1 cellular context compared by ENCODE assay signal in the genomic region with DNA sequence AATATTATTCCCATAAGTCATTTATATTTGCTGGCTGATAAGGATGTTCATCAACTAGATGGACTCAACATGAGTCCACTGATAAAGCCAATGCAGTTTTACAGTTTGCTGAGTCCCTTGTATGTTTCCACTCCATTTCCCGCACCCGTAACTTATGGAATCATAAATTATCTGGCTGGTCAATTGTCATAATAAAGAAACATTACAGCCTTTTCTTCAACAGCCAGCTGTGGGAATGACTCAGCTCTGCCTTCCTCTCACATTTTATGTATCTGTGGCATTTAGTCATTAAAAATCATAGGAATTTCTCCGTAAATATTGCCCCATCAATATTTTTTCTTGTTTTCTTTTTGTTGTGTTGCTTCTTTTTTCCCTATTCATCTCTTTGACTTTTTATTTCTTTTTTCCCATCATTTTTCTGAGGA.
TF ChIP-seq lines count a peak whose summit lies in the region.

No MANE protein-coding gene starts in this region.

TF ChIP-seq in GM23338, 12 proteins besides CTCF, POLR2A, EP300 and RAD21 (continued from another document):
- TF ChIP-seq REST (IDR thresholded peaks at IDR 0.05; ENCODE audit: unreplicated experiment) (no peak), JUNB (IDR thresholded peaks at IDR 0.05; ENCODE audit: unreplicated experiment) (no peak), POLR2AphosphoS5 (IDR thresholded peaks at IDR 0.05; ENCODE audit: low read depth) (no peak), NANOG (IDR thresholded peaks at IDR 0.05; ENCODE audit: borderline replicate concordance) (no peak), ZNF114 (CRISPR knock-in tag; IDR thresholded peaks at IDR 0.05) (no peak)
- TF ChIP-seq, protein P1, sequence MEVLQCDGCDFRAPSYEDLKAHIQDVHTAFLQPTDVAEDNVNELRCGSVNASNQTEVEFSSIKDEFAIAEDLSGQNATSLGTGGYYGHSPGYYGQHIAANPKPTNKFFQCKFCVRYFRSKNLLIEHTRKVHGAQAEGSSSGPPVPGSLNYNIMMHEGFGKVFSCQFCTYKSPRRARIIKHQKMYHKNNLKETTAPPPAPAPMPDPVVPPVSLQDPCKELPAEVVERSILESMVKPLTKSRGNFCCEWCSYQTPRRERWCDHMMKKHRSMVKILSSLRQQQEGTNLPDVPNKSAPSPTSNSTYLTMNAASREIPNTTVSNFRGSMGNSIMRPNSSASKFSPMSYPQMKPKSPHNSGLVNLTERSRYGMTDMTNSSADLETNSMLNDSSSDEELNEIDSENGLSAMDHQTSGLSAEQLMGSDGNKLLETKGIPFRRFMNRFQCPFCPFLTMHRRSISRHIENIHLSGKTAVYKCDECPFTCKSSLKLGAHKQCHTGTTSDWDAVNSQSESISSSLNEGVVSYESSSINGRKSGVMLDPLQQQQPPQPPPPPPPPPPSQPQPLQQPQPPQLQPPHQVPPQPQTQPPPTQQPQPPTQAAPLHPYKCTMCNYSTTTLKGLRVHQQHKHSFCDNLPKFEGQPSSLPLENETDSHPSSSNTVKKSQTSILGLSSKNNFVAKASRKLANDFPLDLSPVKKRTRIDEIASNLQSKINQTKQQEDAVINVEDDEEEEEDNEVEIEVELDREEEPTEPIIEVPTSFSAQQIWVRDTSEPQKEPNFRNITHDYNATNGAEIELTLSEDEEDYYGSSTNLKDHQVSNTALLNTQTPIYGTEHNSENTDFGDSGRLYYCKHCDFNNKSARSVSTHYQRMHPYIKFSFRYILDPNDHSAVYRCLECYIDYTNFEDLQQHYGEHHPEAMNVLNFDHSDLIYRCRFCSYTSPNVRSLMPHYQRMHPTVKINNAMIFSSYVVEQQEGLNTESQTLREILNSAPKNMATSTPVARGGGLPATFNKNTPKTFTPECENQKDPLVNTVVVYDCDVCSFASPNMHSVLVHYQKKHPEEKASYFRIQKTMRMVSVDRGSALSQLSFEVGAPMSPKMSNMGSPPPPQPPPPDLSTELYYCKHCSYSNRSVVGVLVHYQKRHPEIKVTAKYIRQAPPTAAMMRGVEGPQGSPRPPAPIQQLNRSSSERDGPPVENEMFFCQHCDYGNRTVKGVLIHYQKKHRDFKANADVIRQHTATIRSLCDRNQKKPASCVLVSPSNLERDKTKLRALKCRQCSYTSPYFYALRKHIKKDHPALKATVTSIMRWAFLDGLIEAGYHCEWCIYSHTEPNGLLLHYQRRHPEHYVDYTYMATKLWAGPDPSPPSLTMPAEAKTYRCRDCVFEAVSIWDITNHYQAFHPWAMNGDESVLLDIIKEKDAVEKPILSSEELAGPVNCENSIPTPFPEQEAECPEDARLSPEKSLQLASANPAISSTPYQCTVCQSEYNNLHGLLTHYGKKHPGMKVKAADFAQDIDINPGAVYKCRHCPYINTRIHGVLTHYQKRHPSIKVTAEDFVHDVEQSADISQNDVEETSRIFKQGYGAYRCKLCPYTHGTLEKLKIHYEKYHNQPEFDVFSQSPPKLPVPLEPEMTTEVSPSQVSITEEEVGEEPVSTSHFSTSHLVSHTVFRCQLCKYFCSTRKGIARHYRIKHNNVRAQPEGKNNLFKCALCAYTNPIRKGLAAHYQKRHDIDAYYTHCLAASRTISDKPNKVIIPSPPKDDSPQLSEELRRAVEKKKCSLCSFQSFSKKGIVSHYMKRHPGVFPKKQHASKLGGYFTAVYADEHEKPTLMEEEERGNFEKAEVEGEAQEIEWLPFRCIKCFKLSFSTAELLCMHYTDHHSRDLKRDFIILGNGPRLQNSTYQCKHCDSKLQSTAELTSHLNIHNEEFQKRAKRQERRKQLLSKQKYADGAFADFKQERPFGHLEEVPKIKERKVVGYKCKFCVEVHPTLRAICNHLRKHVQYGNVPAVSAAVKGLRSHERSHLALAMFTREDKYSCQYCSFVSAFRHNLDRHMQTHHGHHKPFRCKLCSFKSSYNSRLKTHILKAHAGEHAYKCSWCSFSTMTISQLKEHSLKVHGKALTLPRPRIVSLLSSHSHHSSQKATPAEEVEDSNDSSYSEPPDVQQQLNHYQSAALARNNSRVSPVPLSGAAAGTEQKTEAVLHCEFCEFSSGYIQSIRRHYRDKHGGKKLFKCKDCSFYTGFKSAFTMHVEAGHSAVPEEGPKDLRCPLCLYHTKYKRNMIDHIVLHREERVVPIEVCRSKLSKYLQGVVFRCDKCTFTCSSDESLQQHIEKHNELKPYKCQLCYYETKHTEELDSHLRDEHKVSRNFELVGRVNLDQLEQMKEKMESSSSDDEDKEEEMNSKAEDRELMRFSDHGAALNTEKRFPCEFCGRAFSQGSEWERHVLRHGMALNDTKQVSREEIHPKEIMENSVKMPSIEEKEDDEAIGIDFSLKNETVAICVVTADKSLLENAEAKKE (CRISPR knock-in tag; IDR thresholded peaks at IDR 0.05) = no peak
TF ChIP-seq in GM23338: peak in this region for 0.
